ENCODE assay signal across 12 cellular contexts in genomic region chr7:2526659-2527504, GRCh38. TPM values are rescaled to one million over a fixed set of nuclear protein-coding genes. Genes with fewer than 3 reads are reported as not detected.
DNase-seq lines count a peak whose midpoint lies in the region; ATAC-seq and TF ChIP-seq lines count a peak whose summit lies in the region.
"Had no signal": no experiment of that assay in that cellular context is flagged by ENCODE, and none has a peak within 500 bp of the region (broad histone marks: within the 10 kb centered on the region; RNA-seq: fewer than 3 reads in every experiment).

No MANE protein-coding gene starts in this region.

- H3K27me3 ChIP-seq in endodermal cell (ENCODE audit: control insufficient read depth, insufficient read depth, low read length, poor library complexity, severe bottlenecking) = peaks cover under 1% of the 10 kb centered on the region

- no peaks in the 10 kb centered on the region for H3K27me3 Mint-ChIP-seq in IgD-negative memory B cell
- H3K27me3 Mint-ChIP-seq in endodermal cell (ENCODE audit: insufficient read depth) = peaks cover 3% of the 10 kb centered on the region
- H3K27me3 Mint-ChIP-seq: stimulated activated naive CD8-positive, alpha-beta T cell treated with anti-CD3 and anti-CD28 coated beads, Interleukin-15, Interleukin-2, amounts not matched to agents 100 ng/mL and 50 ng/mL, for 24 hours had no signal

- H3K4me3 ChIP-seq in endodermal cell (ENCODE audit: low read length) = no peak overlapping the region
- no peak overlapping the region for H3K4me3 ChIP-seq in skin epidermis

- H3K27ac ChIP-seq in endodermal cell (ENCODE audit: low read depth, low read length) (no peak overlapping the region), skin epidermis (peak overlapping the region in 12 of 21 experiments; percentile 43 to 99 (median 86))

- 93 to 96% methylated on average over 20 to 40 of the region's 40 CpGs for WGBS in endodermal cell (ENCODE audit: insufficient coverage in 1 of 2, insufficient read length in 1 of 2), 2 experiments

- H3K4me1 Mint-ChIP-seq in IgD-negative memory B cell = peaks cover 25 to 37% (median 35%) of the 10 kb centered on the region in 3 donors
- peaks cover 32% of the 10 kb centered on the region for H3K4me1 Mint-ChIP-seq in endodermal cell

- peaks cover 4% of the 10 kb centered on the region for H3K36me3 Mint-ChIP-seq in IgD-negative memory B cell
- H3K36me3 Mint-ChIP-seq in endodermal cell (ENCODE audit: low read depth) = peaks cover 10% of the 10 kb centered on the region

- H3K9me3 Mint-ChIP-seq in IgD-negative memory B cell = no peaks in the 10 kb centered on the region
- no peaks in the 10 kb centered on the region for H3K9me3 Mint-ChIP-seq in endodermal cell
- H3K9me3 Mint-ChIP-seq: stimulated activated naive CD8-positive, alpha-beta T cell treated with anti-CD3 and anti-CD28 coated beads, Interleukin-15, Interleukin-2, amounts not matched to agents 100 ng/mL and 50 ng/mL, for 24 hours had no signal

- peaks cover 23% of the 10 kb centered on the region for H3K4me1 ChIP-seq in endodermal cell (ENCODE audit: control insufficient read depth, insufficient read depth, low read length)

- H3K4me3 Mint-ChIP-seq in IgD-negative memory B cell (peak overlapping the region in 2 of 4 donors; percentile 22 to 84), endodermal cell (no peak overlapping the region)

- H3K36me3 ChIP-seq in endodermal cell (ENCODE audit: control insufficient read depth, insufficient read depth, low read length) = no peaks in the 10 kb centered on the region

- H3K9ac ChIP-seq in endodermal cell (ENCODE audit: extremely low read depth, low read length, poor library complexity, severe bottlenecking) = no peak overlapping the region

- DNase-seq in DMS53 (lab: John Stamatoyannopoulos, UW) (peak; percentile 85), DMS53 treated with DMSO at 0.1 percent for 48 hours (lab: John Stamatoyannopoulos, UW; ENCODE audit: unreplicated experiment) (no peak), endodermal cell (no peak), NOMO-1 treated with dmso at 0.1 percent for 144 hours (lab: John Stamatoyannopoulos, UW; ENCODE audit: unreplicated experiment) (no peak), NCI-H2227 (lab: John Stamatoyannopoulos, UW; ENCODE audit: unreplicated experiment) (no peak)
- DNase-seq: 8988T had no signal

- TF ChIP-seq CTCF in endodermal cell (conservative IDR thresholded peaks at IDR 0.05) = no peak

- H3K9me3 ChIP-seq in endodermal cell (ENCODE audit: control insufficient read depth, low read length) = no peaks in the 10 kb centered on the region

- H3K27ac Mint-ChIP-seq in IgD-negative memory B cell (peak overlapping the region; percentile 73 to 98 (median 91)), endodermal cell (peak overlapping the region; percentile 44)

- ATAC-seq in HG02852 (IDR thresholded peaks at IDR 0.05; ENCODE audit: unreplicated experiment) = no peak

RNA-seq across cellular contexts. Expression of gene LFNG, which starts 7.3 kb away (rescaled TPM):
- polyA plus RNA-seq in IgD-negative memory B cell = 1.7 TPM
- total RNA-seq in endodermal cell = 10 to 100 TPM; 16.0 to 47.2 TPM
- polyA plus RNA-seq in endodermal cell (2013, experiment 1 of 2) = 54.6 TPM
- polyA plus RNA-seq in endodermal cell (2013, experiment 2 of 2) = 43.4 TPM

RNA-seq across cellular contexts. Expression of gene BRAT1, which starts 28.4 kb away (rescaled TPM):
- polyA plus RNA-seq in IgD-negative memory B cell = 39.4 TPM
- total RNA-seq in endodermal cell = 10 to 100 TPM; 42.1 to 42.7 TPM
- 46.3 TPM for polyA plus RNA-seq in endodermal cell (2013, experiment 1 of 2)
- polyA plus RNA-seq in endodermal cell (2013, experiment 2 of 2) = 42.2 TPM

RNA-seq across cellular contexts. Expression of gene IQCE, which starts 31.9 kb away (rescaled TPM):
- 2.3 TPM for polyA plus RNA-seq in IgD-negative memory B cell
- 10 to 100 TPM; 15.4 to 20.8 TPM for total RNA-seq in endodermal cell
- 15.7 TPM for polyA plus RNA-seq in endodermal cell (2013, experiment 1 of 2)
- polyA plus RNA-seq in endodermal cell (2013, experiment 2 of 2) = 13.5 TPM

RNA-seq across cellular contexts. Expression of gene GRIFIN, which starts 50.7 kb away (rescaled TPM):
- not detected for polyA plus RNA-seq in IgD-negative memory B cell
- total RNA-seq in endodermal cell = not detected
- not detected for polyA plus RNA-seq in endodermal cell (2013, experiment 1 of 2)
- polyA plus RNA-seq in endodermal cell (2013, experiment 2 of 2) = not detected
- total RNA-seq: M059J had no signal
- polyA plus RNA-seq: neural cell had no signal
